10 cellular contexts compared by ENCODE assay signal in genomic region chr1:4618827-4619226, GRCh38. TPM values are rescaled to one million over a fixed set of nuclear protein-coding genes. Genes with fewer than 3 reads are reported as not detected.
"Had no signal": no experiment of that assay in that cellular context is flagged by ENCODE, and none has a peak within 500 bp of the region (broad histone marks: within the 10 kb centered on the region; RNA-seq: fewer than 3 reads in every experiment).

No MANE protein-coding gene starts in this region.

RNA-seq across cellular contexts. Expression of gene AJAP1, which starts 35.6 kb away (rescaled TPM):
- total RNA-seq: activated CD4-positive, alpha-beta memory T cell treated with anti-CD3 and anti-CD28 coated beads, Interleukin-2, amount 10 ng/mL, durations not matched to agents 7 days and 5 days; activated CD4-positive, alpha-beta T cell treated with anti-CD3 and anti-CD28 coated beads for 36 hours; activated CD4-positive, alpha-beta T cell treated with anti-CD3 and anti-CD28 coated beads, Interleukin-2, amount 10 ng/mL, durations not matched to agents 7 days and 5 days; activated CD8-positive, alpha-beta memory T cell treated with anti-CD3 and anti-CD28 coated beads, Interleukin-2, amount 10 ng/mL, durations not matched to agents 7 days and 5 days; activated CD8-positive, alpha-beta T cell treated with anti-CD3 and anti-CD28 coated beads, Interleukin-2, amount 10 ng/mL, durations not matched to agents 7 days and 5 days; activated naive CD8-positive, alpha-beta T cell treated with anti-CD3 and anti-CD28 coated beads, Interleukin-2, amount 10 ng/mL, durations not matched to agents 7 days and 5 days; activated T-helper 2 cell treated with anti-CD3 and anti-CD28 coated beads, Interferon-gamma antibody, Interleukin-2, Interleukin-4, amounts not matched to agents 10 μg/mL and 5 μg/mL and 100 μg/mL, durations not matched to agents 14 hours and 24 hours and 36 hours; cardiac muscle cell; T-helper 1 cell treated with Interleukin-12 subunit alpha and Interleukin-12 subunit beta and Interleukin-4 antibody, amounts not matched to agents 30 ng/mL and 1 ng/mL, for 36 hours; T-helper 17 cell had no signal
- polyA plus RNA-seq: cardiac muscle cell had no signal
